9 cellular contexts compared by ENCODE assay signal in genomic region chr17:40290629-40291296, GRCh38. TPM values are rescaled to one million over a fixed set of nuclear protein-coding genes. Genes with fewer than 3 reads are reported as not detected.
DNase-seq lines count a peak whose midpoint lies in the region; ATAC-seq, FAIRE-seq and TF ChIP-seq lines count a peak whose summit lies in the region.
"Had no signal": no experiment of that assay in that cellular context is flagged by ENCODE, and none has a peak within 500 bp of the region (broad histone marks: within the 10 kb centered on the region; RNA-seq: fewer than 3 reads in every experiment).

No MANE protein-coding gene starts in this region.

- 50% methylated on average over 4 of the region's 4 CpGs for WGBS in esophagus muscularis mucosa
- 50 to 54% methylated on average over 4 of the region's 4 CpGs for WGBS in pancreas, 2 donors
- WGBS in suprapubic skin = 49% methylated on average over 4 of the region's 4 CpGs

- intact Hi-C loops in esophagus muscularis mucosa (cut with DNase I) = loop anchor here (2.0 kb wide), 1 partner anchor 88 kb away; no protein-coding TSS in a partner anchor
- intact Hi-C loops in pancreas (cut with DNase I) = loop anchor here in 1 of 3 donors (5.0 kb wide), 1 partner anchor 88 kb away; no protein-coding TSS in a partner anchor

- peaks cover 37% of the 10 kb centered on the region for H4K20me1 ChIP-seq in Loucy (ENCODE audit: insufficient read depth, low read length, poor library complexity, severe bottlenecking)

- no peaks in the 10 kb centered on the region for H3F3A ChIP-seq in Loucy (ENCODE audit: low read depth)

- H3K27ac Mint-ChIP-seq in activated CD8-positive, alpha-beta memory T cell treated with anti-CD3 and anti-CD28 coated beads, Interleukin-2, amount 10 ng/mL, durations not matched to agents 7 days and 5 days = peak overlapping the region; percentile 58
- H3K27ac Mint-ChIP-seq in T-helper 1 cell treated with Interleukin-12 subunit alpha and Interleukin-12 subunit beta and Interleukin-4 antibody, amounts not matched to agents 30 μg/mL and 1 μg/mL, for 36 hours = peak overlapping the region; percentile 80
- H3K27ac Mint-ChIP-seq: effector memory CD8-positive, alpha-beta T cell had no signal

- H3K36me3 ChIP-seq in Loucy (ENCODE audit: insufficient read depth, low read length) = peaks cover 40% of the 10 kb centered on the region; the same call in 1 of the 2 replicates
- no peaks in the 10 kb centered on the region for H3K36me3 ChIP-seq in esophagus muscularis mucosa
- H3K36me3 ChIP-seq in pancreas = no peaks in the 10 kb centered on the region
- no peaks in the 10 kb centered on the region for H3K36me3 ChIP-seq in suprapubic skin

- FAIRE-seq in pancreas (lab: Jason Lieb, UNC) = no peak

- H3K27me3 ChIP-seq in Loucy (ENCODE audit: insufficient read depth, low read length, poor library complexity, severe bottlenecking) (no peaks in the 10 kb centered on the region), esophagus muscularis mucosa (no peaks in the 10 kb centered on the region), pancreas (no peaks in the 10 kb centered on the region), suprapubic skin (no peaks in the 10 kb centered on the region)

- no peaks in the 10 kb centered on the region for H3K9me2 ChIP-seq in Loucy (replicated peaks; ENCODE audit: low read depth, low read length)

- no peak for ATAC-seq in activated CD8-positive, alpha-beta memory T cell treated with anti-CD3 and anti-CD28 coated beads, Interleukin-2, amount 10 ng/mL, durations not matched to agents 7 days and 5 days
- ATAC-seq in pancreas = peak in 1 of 4 donors; percentile 15
- ATAC-seq: effector memory CD8-positive, alpha-beta T cell had no signal

- peak overlapping the region; percentile 51 for H3K9ac ChIP-seq in Loucy (ENCODE audit: low read depth, low read length, poor library complexity, severe bottlenecking)

- CTCF ChIA-PET in activated CD8-positive, alpha-beta memory T cell treated with anti-CD3 and anti-CD28 coated beads, Interleukin-2, amount 10 ng/mL, durations not matched to agents 7 days and 5 days (lab: Charles Lee) = interaction anchor here (0.8 to 31.0 kb wide), 13 partner anchors 9 to 177 kb away, joined by 3 to 433 read pairs (median 4); partner anchors contain the start of gene WIPF2

- peak; percentile 85 for TF ChIP-seq CTCF in Loucy (conservative IDR thresholded peaks at IDR 0.05; ENCODE audit: low read length)
- peak; percentile 66 to 68 (median 68) for TF ChIP-seq CTCF in esophagus muscularis mucosa (IDR thresholded peaks at IDR 0.05)
- TF ChIP-seq CTCF in pancreas (IDR thresholded peaks at IDR 0.05) = peak in 3 of 4 donors; percentile 32 to 38 (median 32)
- TF ChIP-seq CTCF in suprapubic skin (IDR thresholded peaks at IDR 0.05) = peak in 1 of 2 donors; percentile 56

- H3K4me3 ChIP-seq in Loucy (ENCODE audit: low read length, poor library complexity, severe bottlenecking) (peak overlapping the region; percentile 16), esophagus muscularis mucosa (no peak overlapping the region), pancreas (no peak overlapping the region), suprapubic skin (no peak overlapping the region)

- no peak overlapping the region for H2AFZ ChIP-seq in Loucy (ENCODE audit: low read length)

- H3K4me3 Mint-ChIP-seq in activated CD8-positive, alpha-beta memory T cell treated with anti-CD3 and anti-CD28 coated beads, Interleukin-2, amount 10 ng/mL, durations not matched to agents 7 days and 5 days = no peak overlapping the region
- H3K4me3 Mint-ChIP-seq in T-helper 1 cell treated with Interleukin-12 subunit alpha and Interleukin-12 subunit beta and Interleukin-4 antibody, amounts not matched to agents 30 μg/mL and 1 μg/mL, for 36 hours = peak overlapping the region; percentile 33

- H3K79me2 ChIP-seq in Loucy (ENCODE audit: insufficient read depth, low read length) = peaks cover 68% of the 10 kb centered on the region

- TF ChIP-seq POLR2A in esophagus muscularis mucosa (IDR thresholded peaks at IDR 0.05; ENCODE audit: low read depth) = no peak
- no peak for TF ChIP-seq POLR2A in suprapubic skin (IDR thresholded peaks at IDR 0.05)

- TF ChIP-seq EP300 in esophagus muscularis mucosa (IDR thresholded peaks at IDR 0.05) (no peak), suprapubic skin (IDR thresholded peaks at IDR 0.05) (no peak)

- H3K36me3 Mint-ChIP-seq in activated CD8-positive, alpha-beta memory T cell treated with anti-CD3 and anti-CD28 coated beads, Interleukin-2, amount 10 ng/mL, durations not matched to agents 7 days and 5 days = peaks cover 52% of the 10 kb centered on the region
- H3K36me3 Mint-ChIP-seq in T-helper 1 cell treated with Interleukin-12 subunit alpha and Interleukin-12 subunit beta and Interleukin-4 antibody, amounts not matched to agents 30 μg/mL and 1 μg/mL, for 36 hours (ENCODE audit: low read depth) = peaks cover 36% of the 10 kb centered on the region

- H3K9me3 Mint-ChIP-seq in activated CD8-positive, alpha-beta memory T cell treated with anti-CD3 and anti-CD28 coated beads, Interleukin-2, amount 10 ng/mL, durations not matched to agents 7 days and 5 days (ENCODE audit: low read depth) = no peaks in the 10 kb centered on the region
- H3K9me3 Mint-ChIP-seq in T-helper 1 cell treated with Interleukin-12 subunit alpha and Interleukin-12 subunit beta and Interleukin-4 antibody, amounts not matched to agents 30 μg/mL and 1 μg/mL, for 36 hours = no peaks in the 10 kb centered on the region
- H3K9me3 Mint-ChIP-seq: effector memory CD8-positive, alpha-beta T cell had no signal

- H3K27ac ChIP-seq in esophagus muscularis mucosa (replicated peaks in 1 of 4) = peak overlapping the region in 1 of 4 donors; percentile 48
- no peak overlapping the region for H3K27ac ChIP-seq in pancreas
- no peak overlapping the region for H3K27ac ChIP-seq in suprapubic skin

- H3K9me3 ChIP-seq in Loucy (ENCODE audit: insufficient read depth, low read depth, low read length) (no peaks in the 10 kb centered on the region), esophagus muscularis mucosa (no peaks in the 10 kb centered on the region), pancreas (no peaks in the 10 kb centered on the region), suprapubic skin (no peaks in the 10 kb centered on the region)

- peak overlapping the region; percentile 71 for H3K4me2 ChIP-seq in Loucy (ENCODE audit: low read depth, low read length, poor library complexity, severe bottlenecking)

- peaks cover 57% of the 10 kb centered on the region for H3K4me1 Mint-ChIP-seq in activated CD8-positive, alpha-beta memory T cell treated with anti-CD3 and anti-CD28 coated beads, Interleukin-2, amount 10 ng/mL, durations not matched to agents 7 days and 5 days
- H3K4me1 Mint-ChIP-seq in T-helper 1 cell treated with Interleukin-12 subunit alpha and Interleukin-12 subunit beta and Interleukin-4 antibody, amounts not matched to agents 30 μg/mL and 1 μg/mL, for 36 hours (ENCODE audit: low read depth) = peaks cover 36% of the 10 kb centered on the region

- DNase-seq in activated CD8-positive, alpha-beta memory T cell treated with anti-CD3 and anti-CD28 coated beads, Interleukin-2, amount 10 ng/mL, durations not matched to agents 7 days and 5 days = peak; percentile 66
- no peak for DNase-seq in activated CD8-positive, alpha-beta memory T cell treated with anti-CD3 and anti-CD28 coated beads, Interleukin-2, amount 50 U/mL, for 4 hours
- no peak for DNase-seq in esophagus muscularis mucosa (ENCODE audit: extremely low spot score)
- DNase-seq in pancreas = peak in 2 of 6 donors; percentile 33 to 55
- DNase-seq in suprapubic skin (ENCODE audit: low spot score in 2 of 2) = no peak
- no peak for DNase-seq in stimulated activated CD4-positive, alpha-beta T cell treated with anti-CD3 and anti-CD28 coated beads, Interleukin-12 subunit alpha, Interleukin-12 subunit beta, amount 100 ng/mL, for 4 hours

- no peaks in the 10 kb centered on the region for H3K27me3 Mint-ChIP-seq in activated CD8-positive, alpha-beta memory T cell treated with anti-CD3 and anti-CD28 coated beads, Interleukin-2, amount 10 ng/mL, durations not matched to agents 7 days and 5 days
- H3K27me3 Mint-ChIP-seq in T-helper 1 cell treated with Interleukin-12 subunit alpha and Interleukin-12 subunit beta and Interleukin-4 antibody, amounts not matched to agents 30 μg/mL and 1 μg/mL, for 36 hours (ENCODE audit: low read depth) = no peaks in the 10 kb centered on the region
- H3K27me3 Mint-ChIP-seq: effector memory CD8-positive, alpha-beta T cell had no signal

- H3K4me1 ChIP-seq in Loucy (ENCODE audit: insufficient read depth, low read length, poor library complexity, severe bottlenecking) = peaks cover 50% of the 10 kb centered on the region
- peaks cover 28 to 42% (median 32%) of the 10 kb centered on the region in 4 donors for H3K4me1 ChIP-seq in esophagus muscularis mucosa
- peaks cover 0 to 17% (median 0%) of the 10 kb centered on the region in 3 donors for H3K4me1 ChIP-seq in pancreas
- H3K4me1 ChIP-seq in suprapubic skin = peaks cover 23% of the 10 kb centered on the region

RNA-seq across cellular contexts. Expression of gene CDC6, which starts 3.1 kb away (rescaled TPM):
- total RNA-seq in activated CD8-positive, alpha-beta memory T cell treated with anti-CD3 and anti-CD28 coated beads, Interleukin-2, amount 10 ng/mL, durations not matched to agents 7 days and 5 days = 100 to 1,000 TPM; 109 to 111 TPM
- under 1 TPM; 0.32 to 0.83 (median 0.44) TPM for total RNA-seq in esophagus muscularis mucosa
- total RNA-seq in pancreas = 1 to 10 TPM in 5 of 6 donors, under 1 TPM in 1; 0.71 to 3.3 (median 2.0) TPM
- 1 to 10 TPM in 1 of 2 donors, under 1 TPM in 1; 0.75 to 1.1 TPM for polyA plus RNA-seq in pancreas
- total RNA-seq in suprapubic skin = 1 to 10 TPM; 2.7 to 5.3 (median 3.3) TPM

RNA-seq across cellular contexts. Expression of gene RARA, which starts 18.2 kb away (rescaled TPM):
- total RNA-seq in activated CD8-positive, alpha-beta memory T cell treated with anti-CD3 and anti-CD28 coated beads, Interleukin-2, amount 10 ng/mL, durations not matched to agents 7 days and 5 days = 10 to 100 TPM; 29.9 to 39.5 TPM
- total RNA-seq in esophagus muscularis mucosa = 10 to 100 TPM; 26.2 to 53.5 (median 52.2) TPM
- 10 to 100 TPM in 3 of 6 donors, 1 to 10 TPM in 3; 6.8 to 19.7 (median 10.1) TPM for total RNA-seq in pancreas
- polyA plus RNA-seq in pancreas = 10 to 100 TPM; 14.7 to 15.0 TPM
- 10 to 100 TPM; 19.4 to 32.1 (median 28.3) TPM for total RNA-seq in suprapubic skin

Comparison
In these comparisons a context has a peak if more than half of its experiments do, and no peak if none do; other contexts are left out.
1. RNA of gene CDC6, which starts 3.1 kb away (total RNA-seq): 109 to 111 TPM in activated CD8-positive, alpha-beta memory T cell treated with anti-CD3 and anti-CD28 coated beads, Interleukin-2, amount 10 ng/mL, durations not matched to agents 7 days and 5 days; 2.7 to 5.3 TPM in suprapubic skin, 0.71 to 3.3 TPM in pancreas and 0.32 to 0.83 TPM in esophagus muscularis mucosa; every median in the first group is over 10 times any median in the second.